Comparison of ENCODE assay signal across 1 cellular context in the genomic region with DNA sequence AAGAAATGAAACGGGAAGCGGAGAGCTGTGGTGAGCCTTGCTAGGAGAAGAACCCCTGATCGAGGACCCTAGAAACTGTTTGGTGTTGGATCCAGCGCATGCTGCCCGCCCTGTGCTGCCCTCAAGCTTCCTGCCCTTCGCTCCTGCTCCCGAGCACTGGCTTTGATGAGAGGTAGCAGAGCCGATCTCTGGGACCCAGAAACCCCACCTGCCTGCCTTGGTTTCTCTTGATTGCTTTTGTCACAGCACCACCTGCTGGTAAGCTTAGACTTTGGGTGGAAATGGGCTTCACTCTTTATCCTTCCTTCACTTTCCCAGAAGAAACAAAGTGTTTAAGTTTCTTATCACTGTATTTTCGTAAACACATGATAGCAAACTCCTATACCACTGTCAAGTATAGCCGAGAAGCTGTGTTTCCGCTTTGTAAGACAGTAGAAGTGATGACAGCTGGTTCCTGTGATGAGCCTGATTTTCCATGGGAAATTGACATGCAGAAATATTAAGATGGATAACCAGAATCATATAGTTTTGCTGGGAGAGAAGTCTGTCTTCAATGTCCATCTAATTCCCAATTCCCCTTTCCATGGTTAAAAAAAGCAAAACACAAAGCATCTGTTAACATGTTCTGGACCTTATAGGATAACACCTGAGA.
A peak's percentile ranks its signal among the peaks of the same experiment; 100 is the strongest.
TF ChIP-seq lines count a peak whose summit lies in the region.

No MANE protein-coding gene starts in this region.

TF ChIP-seq in GM12878, 131 proteins besides CTCF, POLR2A, EP300 and RAD21 (continued from another document):
- TF ChIP-seq, protein P1, sequence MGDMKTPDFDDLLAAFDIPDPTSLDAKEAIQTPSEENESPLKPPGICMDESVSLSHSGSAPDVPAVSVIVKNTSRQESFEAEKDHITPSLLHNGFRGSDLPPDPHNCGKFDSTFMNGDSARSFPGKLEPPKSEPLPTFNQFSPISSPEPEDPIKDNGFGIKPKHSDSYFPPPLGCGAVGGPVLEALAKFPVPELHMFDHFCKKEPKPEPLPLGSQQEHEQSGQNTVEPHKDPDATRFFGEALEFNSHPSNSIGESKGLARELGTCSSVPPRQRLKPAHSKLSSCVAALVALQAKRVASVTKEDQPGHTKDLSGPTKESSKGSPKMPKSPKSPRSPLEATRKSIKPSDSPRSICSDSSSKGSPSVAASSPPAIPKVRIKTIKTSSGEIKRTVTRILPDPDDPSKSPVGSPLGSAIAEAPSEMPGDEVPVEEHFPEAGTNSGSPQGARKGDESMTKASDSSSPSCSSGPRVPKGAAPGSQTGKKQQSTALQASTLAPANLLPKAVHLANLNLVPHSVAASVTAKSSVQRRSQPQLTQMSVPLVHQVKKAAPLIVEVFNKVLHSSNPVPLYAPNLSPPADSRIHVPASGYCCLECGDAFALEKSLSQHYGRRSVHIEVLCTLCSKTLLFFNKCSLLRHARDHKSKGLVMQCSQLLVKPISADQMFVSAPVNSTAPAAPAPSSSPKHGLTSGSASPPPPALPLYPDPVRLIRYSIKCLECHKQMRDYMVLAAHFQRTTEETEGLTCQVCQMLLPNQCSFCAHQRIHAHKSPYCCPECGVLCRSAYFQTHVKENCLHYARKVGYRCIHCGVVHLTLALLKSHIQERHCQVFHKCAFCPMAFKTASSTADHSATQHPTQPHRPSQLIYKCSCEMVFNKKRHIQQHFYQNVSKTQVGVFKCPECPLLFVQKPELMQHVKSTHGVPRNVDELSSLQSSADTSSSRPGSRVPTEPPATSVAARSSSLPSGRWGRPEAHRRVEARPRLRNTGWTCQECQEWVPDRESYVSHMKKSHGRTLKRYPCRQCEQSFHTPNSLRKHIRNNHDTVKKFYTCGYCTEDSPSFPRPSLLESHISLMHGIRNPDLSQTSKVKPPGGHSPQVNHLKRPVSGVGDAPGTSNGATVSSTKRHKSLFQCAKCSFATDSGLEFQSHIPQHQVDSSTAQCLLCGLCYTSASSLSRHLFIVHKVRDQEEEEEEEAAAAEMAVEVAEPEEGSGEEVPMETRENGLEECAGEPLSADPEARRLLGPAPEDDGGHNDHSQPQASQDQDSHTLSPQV (IDR thresholded peaks at IDR 0.05), result 0 out of 2 replicates have a peak, but pooled peaks have one; percentile 37
- no peak for TF ChIP-seq NRF1 (conservative IDR thresholded peaks at IDR 0.05; ENCODE audit: low read depth, low read length)
- TF ChIP-seq, protein P2, sequence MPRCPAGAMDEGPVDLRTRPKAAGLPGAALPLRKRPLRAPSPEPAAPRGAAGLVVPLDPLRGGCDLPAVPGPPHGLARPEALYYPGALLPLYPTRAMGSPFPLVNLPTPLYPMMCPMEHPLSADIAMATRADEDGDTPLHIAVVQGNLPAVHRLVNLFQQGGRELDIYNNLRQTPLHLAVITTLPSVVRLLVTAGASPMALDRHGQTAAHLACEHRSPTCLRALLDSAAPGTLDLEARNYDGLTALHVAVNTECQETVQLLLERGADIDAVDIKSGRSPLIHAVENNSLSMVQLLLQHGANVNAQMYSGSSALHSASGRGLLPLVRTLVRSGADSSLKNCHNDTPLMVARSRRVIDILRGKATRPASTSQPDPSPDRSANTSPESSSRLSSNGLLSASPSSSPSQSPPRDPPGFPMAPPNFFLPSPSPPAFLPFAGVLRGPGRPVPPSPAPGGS (IDR thresholded peaks at IDR 0.05; ENCODE audit: borderline replicate concordance, insufficient read depth, low read depth, low read length, poor library complexity, severe bottlenecking), result no peak
